Comparison of ENCODE assay signal across 1 cellular context in genomic region chr9:132498811-132499210, GRCh38.
TF ChIP-seq lines count a peak whose summit lies in the region.

No MANE protein-coding gene starts in this region.

TF ChIP-seq in IMR-90, 13 proteins besides CTCF, POLR2A, EP300 and RAD21:
- no peak for TF ChIP-seq CEBPB (IDR thresholded peaks at IDR 0.05; ENCODE audit: low read depth, low read length)
- TF ChIP-seq MAFK (IDR thresholded peaks at IDR 0.05; ENCODE audit: low read depth, low read length): no peak
- no peak for TF ChIP-seq RCOR1 (IDR thresholded peaks at IDR 0.05; ENCODE audit: insufficient replicate concordance, low read length)
- no peak for TF ChIP-seq MXI1 (IDR thresholded peaks at IDR 0.05; ENCODE audit: borderline replicate concordance, low read depth, low read length)
- TF ChIP-seq SMC3 (IDR thresholded peaks at IDR 0.05; ENCODE audit: low read depth, low read length): no peak
- TF ChIP-seq, protein P1, sequence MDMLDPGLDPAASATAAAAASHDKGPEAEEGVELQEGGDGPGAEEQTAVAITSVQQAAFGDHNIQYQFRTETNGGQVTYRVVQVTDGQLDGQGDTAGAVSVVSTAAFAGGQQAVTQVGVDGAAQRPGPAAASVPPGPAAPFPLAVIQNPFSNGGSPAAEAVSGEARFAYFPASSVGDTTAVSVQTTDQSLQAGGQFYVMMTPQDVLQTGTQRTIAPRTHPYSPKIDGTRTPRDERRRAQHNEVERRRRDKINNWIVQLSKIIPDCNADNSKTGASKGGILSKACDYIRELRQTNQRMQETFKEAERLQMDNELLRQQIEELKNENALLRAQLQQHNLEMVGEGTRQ (IDR thresholded peaks at IDR 0.05; ENCODE audit: low read depth, low read length): no peak
- TF ChIP-seq BHLHE40 (IDR thresholded peaks at IDR 0.05; ENCODE audit: low read depth, low read length): no peak
- no peak for TF ChIP-seq CHD1 (IDR thresholded peaks at IDR 0.05; ENCODE audit: low read depth, low read length)
- no peak for TF ChIP-seq RFX5 (IDR thresholded peaks at IDR 0.05; ENCODE audit: low read depth, low read length)
- no peak for TF ChIP-seq FOS (IDR thresholded peaks at IDR 0.05; ENCODE audit: low read depth, low read length)
- no peak for TF ChIP-seq NFE2L2 (IDR thresholded peaks at IDR 0.05; ENCODE audit: low read depth, low read length)
- no peak for TF ChIP-seq MAZ (IDR thresholded peaks at IDR 0.05; ENCODE audit: borderline replicate concordance, low read depth, low read length)
- TF ChIP-seq, protein P2, sequence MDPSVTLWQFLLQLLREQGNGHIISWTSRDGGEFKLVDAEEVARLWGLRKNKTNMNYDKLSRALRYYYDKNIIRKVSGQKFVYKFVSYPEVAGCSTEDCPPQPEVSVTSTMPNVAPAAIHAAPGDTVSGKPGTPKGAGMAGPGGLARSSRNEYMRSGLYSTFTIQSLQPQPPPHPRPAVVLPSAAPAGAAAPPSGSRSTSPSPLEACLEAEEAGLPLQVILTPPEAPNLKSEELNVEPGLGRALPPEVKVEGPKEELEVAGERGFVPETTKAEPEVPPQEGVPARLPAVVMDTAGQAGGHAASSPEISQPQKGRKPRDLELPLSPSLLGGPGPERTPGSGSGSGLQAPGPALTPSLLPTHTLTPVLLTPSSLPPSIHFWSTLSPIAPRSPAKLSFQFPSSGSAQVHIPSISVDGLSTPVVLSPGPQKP (IDR thresholded peaks at IDR 0.05; ENCODE audit: borderline replicate concordance, low read depth, low read length): no peak
